Comparison of ENCODE assay signal across 21 cellular contexts in the genomic region with DNA sequence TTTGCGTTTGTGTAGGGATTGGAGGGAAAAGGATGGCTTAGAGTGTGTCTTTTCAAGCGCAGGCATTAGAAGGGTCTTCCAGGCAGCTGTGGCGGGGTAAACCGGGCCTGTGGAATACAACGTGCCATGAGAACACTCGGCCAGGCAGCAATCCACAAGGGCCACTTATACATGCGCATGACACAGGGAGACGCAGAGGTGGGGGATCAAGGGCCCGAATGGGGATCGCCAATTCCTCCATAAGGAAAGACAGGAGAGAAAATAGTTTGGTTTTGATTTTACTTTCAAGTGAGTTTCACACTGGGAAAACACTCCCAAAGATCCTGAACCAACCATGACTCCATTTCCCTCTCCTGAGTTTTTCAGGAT.
A peak's percentile ranks its signal among the peaks of the same experiment; 100 is the strongest.
DNase-seq lines count a peak whose midpoint lies in the region; ATAC-seq and TF ChIP-seq lines count a peak whose summit lies in the region.
"Had no signal": no experiment of that assay in that cellular context is flagged by ENCODE, and none has a peak within 500 bp of the region (broad histone marks: within the 10 kb centered on the region; RNA-seq: fewer than 3 reads in every experiment).

No MANE protein-coding gene starts in this region.

- H3K9me3 ChIP-seq in gastrocnemius medialis (no peaks in the 10 kb centered on the region), BE2C (no peaks in the 10 kb centered on the region)
- H3K9me3 ChIP-seq: BLaER1, SJSA1 had no signal

- TF ChIP-seq POLR2A in NB4 (IDR thresholded peaks at IDR 0.05; ENCODE audit: extremely low read depth, insufficient read length), result no peak
- TF ChIP-seq POLR2A in gastrocnemius medialis (IDR thresholded peaks at IDR 0.05), result no peak

- TF ChIP-seq CTCF in NB4 (IDR thresholded peaks at IDR 0.05; ENCODE audit: low read depth, low read length) (no peak), gastrocnemius medialis (IDR thresholded peaks at IDR 0.05 in 4 of 5, conservative IDR thresholded peaks at IDR 0.05 in 1 of 5) (no peak), BE2C (IDR thresholded peaks at IDR 0.05; ENCODE audit: low read depth, low read length) (no peak)

- peak overlapping the region; percentile 18 to 64 (median 32) for H3K27ac ChIP-seq in gastrocnemius medialis
- H3K27ac ChIP-seq: BLaER1, SJSA1 had no signal

- ATAC-seq in gastrocnemius medialis, result no peak
- ATAC-seq in GM21528 (IDR thresholded peaks at IDR 0.05; ENCODE audit: low FRiP score, unreplicated experiment), result no peak
- ATAC-seq in GM19035 (IDR thresholded peaks at IDR 0.05; ENCODE audit: unreplicated experiment), result no peak
- ATAC-seq: HCT116 had no signal

- no peaks in the 10 kb centered on the region; the same call in 1 of the 2 replicates for H3K27me3 ChIP-seq in H7 (ENCODE audit: control insufficient read depth, insufficient read depth, low read length)
- H3K27me3 ChIP-seq in gastrocnemius medialis, result no peaks in the 10 kb centered on the region
- H3K27me3 ChIP-seq in BE2C, result no peaks in the 10 kb centered on the region
- H3K27me3 ChIP-seq: BLaER1, SJSA1 had no signal

- in situ Hi-C loops in gastrocnemius medialis (cut with MboI; ENCODE audit: low sequenced_read_pairs in 4 of 4), result no loop called here

- H3K36me3 ChIP-seq in H7 (replicated peaks; ENCODE audit: control insufficient read depth, insufficient read depth, low read length) (no peaks in the 10 kb centered on the region), gastrocnemius medialis (no peaks in the 10 kb centered on the region), BE2C (no peaks in the 10 kb centered on the region)
- H3K36me3 ChIP-seq: BLaER1, SJSA1 had no signal

- DNase-seq in H7, result peak; percentile 49
- no peak for DNase-seq in NB4 (ENCODE audit: low read depth)
- DNase-seq in iPS-NIHi11 (ENCODE audit: low spot score), result peak; percentile 39
- DNase-seq in gastrocnemius medialis, result no peak
- no peak for DNase-seq in NCI-H446 (lab: John Stamatoyannopoulos, UW)
- no peak for DNase-seq in BE2C
- DNase-seq: CD4-positive, alpha-beta T cell; COR-L47; DMS79; Karpas-422; MV-4-11; NCI-H1694; NCI-H2081 treated with DMSO at 0.1 percent for 48 hours; NCI-H446 treated with DMSO at 0.1 percent for 48 hours; NCI-H526 treated with DMSO at 0.1 percent for 48 hours; OCI-M1 had no signal

- H3K4me3 ChIP-seq in H7 (ENCODE audit: insufficient read depth, low read depth, low read length), result no peak overlapping the region
- peak overlapping the region; percentile 99 for H3K4me3 ChIP-seq in NB4 (ENCODE audit: low read depth, low read length)
- H3K4me3 ChIP-seq in gastrocnemius medialis, result no peak overlapping the region
- H3K4me3 ChIP-seq in BE2C (ENCODE audit: low read depth, low read length), result no peak overlapping the region
- H3K4me3 ChIP-seq: BLaER1, SJSA1 had no signal

- H3K4me1 ChIP-seq in gastrocnemius medialis (peaks cover 0 to 16% of the 10 kb centered on the region in 2 donors), BE2C (no peaks in the 10 kb centered on the region)
- H3K4me1 ChIP-seq: SJSA1 had no signal

- intact Hi-C loops in gastrocnemius medialis (cut with DNase I; ENCODE audit: low total_unique reads), result no loop called here

Comparison
In these comparisons a context has a peak if more than half of its experiments do, and no peak if none do; other contexts are left out.
1. DNase-seq: peak in H7 (single experiment) and iPS-NIHi11 (single experiment); none in NB4 (single experiment), gastrocnemius medialis (0 of 2), NCI-H446 (0 of 2) and BE2C (single experiment).